2 cellular contexts compared by ENCODE assay signal in the genomic region with DNA sequence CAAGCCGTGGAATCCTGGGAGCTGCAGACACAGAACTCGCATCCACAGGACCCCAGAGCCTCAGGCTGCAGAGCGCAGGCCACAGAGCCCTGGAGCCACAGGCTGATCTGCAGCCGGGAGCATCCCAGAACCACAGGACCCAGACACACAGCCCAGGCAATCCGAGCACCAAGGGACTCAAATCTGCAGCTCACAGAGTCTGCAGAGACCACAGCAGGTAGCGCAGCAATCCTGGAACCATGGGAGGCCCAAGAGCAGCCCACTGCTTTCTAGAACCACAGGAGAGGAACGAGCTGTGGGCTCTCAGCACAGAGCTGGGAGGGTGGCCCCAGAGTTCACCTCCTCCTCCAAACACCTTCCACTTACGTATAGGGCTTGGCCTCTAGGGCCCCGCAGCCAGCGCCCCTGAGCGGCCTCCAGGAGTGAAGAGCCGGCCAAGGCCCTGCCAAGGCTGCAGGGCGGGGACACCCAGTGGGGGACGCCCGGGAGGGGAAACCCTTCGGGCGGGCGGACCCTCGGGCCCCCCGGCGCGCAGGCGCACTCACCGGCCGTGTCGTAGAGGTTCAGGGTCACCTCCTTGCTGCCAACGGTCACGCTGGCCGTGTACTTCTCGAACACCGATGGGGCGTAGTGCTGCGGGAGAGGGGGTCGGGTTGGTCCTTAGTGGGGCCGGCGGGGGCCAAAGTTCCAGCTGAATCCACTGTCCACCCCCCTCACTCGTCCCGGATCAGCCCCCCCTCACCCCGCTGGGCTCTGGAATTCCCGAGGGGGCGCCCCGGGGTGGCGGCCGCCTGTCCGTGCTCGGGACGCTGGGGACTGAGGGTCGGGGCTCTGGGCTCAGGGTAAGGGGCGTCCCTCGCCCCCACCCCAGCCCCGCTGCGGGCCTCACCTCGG.
TF ChIP-seq lines count a peak whose summit lies in the region.

No MANE protein-coding gene starts in this region.

TF ChIP-seq in HEK293, 187 proteins besides CTCF, POLR2A, EP300 and RAD21:
- no peak for TF ChIP-seq ZNF521 (tag by site-specific recombination; IDR thresholded peaks at IDR 0.05)
- no peak for TF ChIP-seq PRDM6 (tag by site-specific recombination; IDR thresholded peaks at IDR 0.05)
- TF ChIP-seq ZNF157 (tag by site-specific recombination; IDR thresholded peaks at IDR 0.05), result no peak
- TF ChIP-seq ZSCAN30 (tag by site-specific recombination; IDR thresholded peaks at IDR 0.05), result no peak
- no peak for TF ChIP-seq ZNF585B (tag by site-specific recombination; IDR thresholded peaks at IDR 0.05)
- no peak for TF ChIP-seq ZNF626 (tag by site-specific recombination; IDR thresholded peaks at IDR 0.05)
- TF ChIP-seq ZNF121 (tag by site-specific recombination; IDR thresholded peaks at IDR 0.05), result no peak
- TF ChIP-seq ZNF600 (tag by site-specific recombination; IDR thresholded peaks at IDR 0.05), result 0 out of 2 replicates have a peak, but pooled peaks have one; percentile 51
- TF ChIP-seq ZNF24 (tag by site-specific recombination; IDR thresholded peaks at IDR 0.05), result no peak
- TF ChIP-seq, protein P1, sequence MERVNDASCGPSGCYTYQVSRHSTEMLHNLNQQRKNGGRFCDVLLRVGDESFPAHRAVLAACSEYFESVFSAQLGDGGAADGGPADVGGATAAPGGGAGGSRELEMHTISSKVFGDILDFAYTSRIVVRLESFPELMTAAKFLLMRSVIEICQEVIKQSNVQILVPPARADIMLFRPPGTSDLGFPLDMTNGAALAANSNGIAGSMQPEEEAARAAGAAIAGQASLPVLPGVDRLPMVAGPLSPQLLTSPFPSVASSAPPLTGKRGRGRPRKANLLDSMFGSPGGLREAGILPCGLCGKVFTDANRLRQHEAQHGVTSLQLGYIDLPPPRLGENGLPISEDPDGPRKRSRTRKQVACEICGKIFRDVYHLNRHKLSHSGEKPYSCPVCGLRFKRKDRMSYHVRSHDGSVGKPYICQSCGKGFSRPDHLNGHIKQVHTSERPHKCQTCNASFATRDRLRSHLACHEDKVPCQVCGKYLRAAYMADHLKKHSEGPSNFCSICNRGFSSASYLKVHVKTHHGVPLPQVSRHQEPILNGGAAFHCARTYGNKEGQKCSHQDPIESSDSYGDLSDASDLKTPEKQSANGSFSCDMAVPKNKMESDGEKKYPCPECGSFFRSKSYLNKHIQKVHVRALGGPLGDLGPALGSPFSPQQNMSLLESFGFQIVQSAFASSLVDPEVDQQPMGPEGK (tag by site-specific recombination; IDR thresholded peaks at IDR 0.05), result no peak
- 0 out of 2 replicates have a peak, but pooled peaks have one; percentile 23 for TF ChIP-seq GLIS2 (tag by site-specific recombination; IDR thresholded peaks at IDR 0.05)
- no peak for TF ChIP-seq ZSCAN16 (tag by site-specific recombination; IDR thresholded peaks at IDR 0.05)
- no peak for TF ChIP-seq ZNF416 (tag by site-specific recombination; IDR thresholded peaks at IDR 0.05)
- TF ChIP-seq, protein P2, sequence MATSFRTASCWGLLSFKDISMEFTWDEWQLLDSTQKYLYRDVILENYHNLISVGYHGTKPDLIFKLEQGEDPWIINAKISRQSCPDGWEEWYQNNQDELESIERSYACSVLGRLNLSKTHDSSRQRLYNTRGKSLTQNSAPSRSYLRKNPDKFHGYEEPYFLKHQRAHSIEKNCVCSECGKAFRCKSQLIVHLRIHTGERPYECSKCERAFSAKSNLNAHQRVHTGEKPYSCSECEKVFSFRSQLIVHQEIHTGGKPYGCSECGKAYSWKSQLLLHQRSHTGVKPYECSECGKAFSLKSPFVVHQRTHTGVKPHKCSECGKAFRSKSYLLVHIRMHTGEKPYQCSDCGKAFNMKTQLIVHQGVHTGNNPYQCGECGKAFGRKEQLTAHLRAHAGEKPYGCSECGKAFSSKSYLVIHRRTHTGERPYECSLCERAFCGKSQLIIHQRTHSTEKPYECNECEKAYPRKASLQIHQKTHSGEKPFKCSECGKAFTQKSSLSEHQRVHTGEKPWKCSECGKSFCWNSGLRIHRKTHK (tag by site-specific recombination; IDR thresholded peaks at IDR 0.05), result no peak
- TF ChIP-seq ZSCAN23 (tag by site-specific recombination; IDR thresholded peaks at IDR 0.05), result no peak
- no peak for TF ChIP-seq ZNF830 (tag by site-specific recombination; IDR thresholded peaks at IDR 0.05; ENCODE audit: low read depth)
- no peak for TF ChIP-seq ZNF571 (tag by site-specific recombination; IDR thresholded peaks at IDR 0.05)
- TF ChIP-seq ZNF639 (tag by site-specific recombination; IDR thresholded peaks at IDR 0.05), result no peak
- no peak for TF ChIP-seq ZNF549 (tag by site-specific recombination; IDR thresholded peaks at IDR 0.05)
- TF ChIP-seq, protein P3, sequence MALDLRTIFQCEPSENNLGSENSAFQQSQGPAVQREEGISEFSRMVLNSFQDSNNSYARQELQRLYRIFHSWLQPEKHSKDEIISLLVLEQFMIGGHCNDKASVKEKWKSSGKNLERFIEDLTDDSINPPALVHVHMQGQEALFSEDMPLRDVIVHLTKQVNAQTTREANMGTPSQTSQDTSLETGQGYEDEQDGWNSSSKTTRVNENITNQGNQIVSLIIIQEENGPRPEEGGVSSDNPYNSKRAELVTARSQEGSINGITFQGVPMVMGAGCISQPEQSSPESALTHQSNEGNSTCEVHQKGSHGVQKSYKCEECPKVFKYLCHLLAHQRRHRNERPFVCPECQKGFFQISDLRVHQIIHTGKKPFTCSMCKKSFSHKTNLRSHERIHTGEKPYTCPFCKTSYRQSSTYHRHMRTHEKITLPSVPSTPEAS (tag by site-specific recombination; IDR thresholded peaks at IDR 0.05), result no peak
- TF ChIP-seq BCL11B (tag by site-specific recombination; IDR thresholded peaks at IDR 0.05; ENCODE audit: low read depth), result no peak
- no peak for TF ChIP-seq MZF1 (tag by site-specific recombination; IDR thresholded peaks at IDR 0.05; ENCODE audit: borderline replicate concordance)
- TF ChIP-seq ZFP69B (tag by site-specific recombination; IDR thresholded peaks at IDR 0.05), result no peak
- peak; percentile 79 for TF ChIP-seq ZIC2 (tag by site-specific recombination; IDR thresholded peaks at IDR 0.05)

TF ChIP-seq in H1, 55 proteins besides CTCF, POLR2A, EP300 and RAD21:
- TF ChIP-seq, protein P4, sequence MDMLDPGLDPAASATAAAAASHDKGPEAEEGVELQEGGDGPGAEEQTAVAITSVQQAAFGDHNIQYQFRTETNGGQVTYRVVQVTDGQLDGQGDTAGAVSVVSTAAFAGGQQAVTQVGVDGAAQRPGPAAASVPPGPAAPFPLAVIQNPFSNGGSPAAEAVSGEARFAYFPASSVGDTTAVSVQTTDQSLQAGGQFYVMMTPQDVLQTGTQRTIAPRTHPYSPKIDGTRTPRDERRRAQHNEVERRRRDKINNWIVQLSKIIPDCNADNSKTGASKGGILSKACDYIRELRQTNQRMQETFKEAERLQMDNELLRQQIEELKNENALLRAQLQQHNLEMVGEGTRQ (IDR thresholded peaks at IDR 0.05; ENCODE audit: low read length), result no peak
- no peak for TF ChIP-seq CTBP2 (IDR thresholded peaks at IDR 0.05; ENCODE audit: borderline replicate concordance, insufficient read depth, insufficient read length, low read length)
- TF ChIP-seq BCL11A (IDR thresholded peaks at IDR 0.05; ENCODE audit: low read depth in 2 of 2, low read length in 2 of 2), result no peak
- no peak for TF ChIP-seq TAF1 (IDR thresholded peaks at IDR 0.05; ENCODE audit: low read depth, low read length)
- TF ChIP-seq, protein P5, sequence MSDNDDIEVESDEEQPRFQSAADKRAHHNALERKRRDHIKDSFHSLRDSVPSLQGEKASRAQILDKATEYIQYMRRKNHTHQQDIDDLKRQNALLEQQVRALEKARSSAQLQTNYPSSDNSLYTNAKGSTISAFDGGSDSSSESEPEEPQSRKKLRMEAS (IDR thresholded peaks at IDR 0.05), result no peak
- no peak for TF ChIP-seq YY1 (IDR thresholded peaks at IDR 0.05; ENCODE audit: low read depth, low read length)
